In the genomic region with DNA sequence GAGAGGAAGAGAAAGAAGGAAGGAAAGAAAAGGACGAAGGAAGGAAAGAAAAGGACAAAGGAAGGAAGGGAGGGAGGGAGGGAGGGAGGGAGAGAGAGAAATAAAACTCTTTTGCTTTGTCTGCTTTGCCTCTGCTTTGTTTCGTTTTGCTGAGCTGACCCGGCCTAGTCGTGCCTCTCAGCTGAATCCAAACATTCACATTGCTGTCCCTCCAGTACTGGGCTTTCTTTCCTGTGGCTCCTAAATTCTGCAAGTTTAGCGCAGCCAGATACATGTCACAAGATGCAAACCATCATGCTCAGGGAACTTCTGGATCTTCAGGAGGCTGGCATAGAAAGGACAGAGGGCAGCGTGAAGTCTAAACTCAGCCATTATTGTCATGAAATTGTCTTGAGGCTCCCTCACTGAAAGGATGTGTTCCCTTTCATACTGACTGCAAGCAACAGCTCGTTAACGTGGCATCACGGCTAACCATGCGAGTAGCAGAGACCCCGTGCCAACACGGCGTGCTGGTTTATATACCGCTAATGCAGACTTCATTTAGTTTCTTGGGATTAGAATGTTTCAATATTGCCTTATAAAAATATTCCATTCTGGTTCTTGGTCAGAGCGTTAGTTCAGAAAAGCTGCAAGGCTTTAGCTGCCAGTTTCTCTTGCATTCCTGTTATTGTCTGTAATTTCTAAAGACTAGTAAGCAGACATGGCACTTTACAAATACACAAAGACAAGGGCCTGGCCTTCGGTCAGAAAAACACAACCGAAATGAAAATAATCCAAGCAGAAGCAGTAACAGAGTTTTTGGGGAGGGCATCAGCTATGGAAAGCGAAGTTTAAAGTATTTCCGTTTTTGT, we compare ENCODE assay signal across 1 cellular context.
TF ChIP-seq lines count a peak whose summit lies in the region.

No MANE protein-coding gene starts in this region.

TF ChIP-seq in GM23338, 12 proteins besides CTCF, POLR2A, EP300 and RAD21 (continued from another document):
- TF ChIP-seq REST (IDR thresholded peaks at IDR 0.05; ENCODE audit: unreplicated experiment) = no peak
- no peak for TF ChIP-seq NANOG (IDR thresholded peaks at IDR 0.05; ENCODE audit: borderline replicate concordance)
- TF ChIP-seq ZNF462 (CRISPR knock-in tag; IDR thresholded peaks at IDR 0.05) = no peak
- no peak for TF ChIP-seq EZH2phosphoT487 (IDR thresholded peaks at IDR 0.05; ENCODE audit: unreplicated experiment)
TF ChIP-seq in GM23338: peak in this region for 0.
